Comparison of ENCODE assay signal across 8 cellular contexts in the genomic region with DNA sequence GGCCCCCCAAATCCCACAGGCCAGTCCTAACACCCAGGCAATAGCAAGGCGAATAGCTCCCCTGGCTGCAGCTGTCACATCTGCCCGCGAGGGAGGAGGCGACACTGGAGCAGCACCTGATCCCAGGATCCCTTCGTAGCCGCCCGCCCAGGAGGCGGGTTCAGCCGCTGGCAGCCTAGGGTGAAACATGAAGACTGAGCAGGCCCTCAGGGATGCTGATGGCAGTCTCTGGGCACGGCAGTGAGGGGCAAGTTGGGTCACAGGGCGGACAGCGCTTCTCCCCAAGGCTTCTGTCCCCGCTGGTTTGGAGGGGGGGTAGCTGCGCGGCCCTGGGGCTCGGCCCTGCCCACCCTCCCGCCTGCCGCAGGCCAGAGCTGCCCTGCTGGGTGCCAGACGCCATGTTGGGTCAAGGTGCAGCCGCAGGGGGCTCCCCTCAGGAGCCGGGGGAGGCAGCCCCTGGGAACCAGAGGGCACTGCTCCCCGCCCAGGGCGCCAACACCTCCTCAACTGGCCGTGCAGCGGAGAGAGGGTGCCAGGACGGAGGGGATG. TPM values are rescaled to one million over a fixed set of nuclear protein-coding genes. Genes with fewer than 3 reads are reported as not detected.
DNase-seq lines count a peak whose midpoint lies in the region; ATAC-seq and TF ChIP-seq lines count a peak whose summit lies in the region.

No MANE protein-coding gene starts in this region.

- H3K36me3 ChIP-seq in gastrocnemius medialis: no peaks in the 10 kb centered on the region

- no peaks in the 10 kb centered on the region for H3K27me3 ChIP-seq in gastrocnemius medialis

- peak overlapping the region; percentile 69 for H3K4me3 Mint-ChIP-seq in activated CD8-positive, alpha-beta T cell treated with anti-CD3 and anti-CD28 coated beads for 36 hours

- intact Hi-C loops in activated CD8-positive, alpha-beta T cell treated with anti-CD3 and anti-CD28 coated beads for 36 hours (cut with micrococcal nuclease): loop anchor here (5.0 kb wide), 1 partner anchor 37 kb away; no protein-coding TSS in a partner anchor
- intact Hi-C loops in left ventricle myocardium superior (cut with micrococcal nuclease) (loop anchor here (5.0 kb wide), 1 partner anchor 37 kb away; no protein-coding TSS in a partner anchor), gastrocnemius medialis (cut with DNase I; ENCODE audit: low total_unique reads) (loop anchor here (2.0 to 10.0 kb wide), 2 partner anchors 35 to 365 kb away; partner anchors contain the start of gene DNAJC27)

- peak overlapping the region; percentile 84 to 98 (median 96) for H3K27ac ChIP-seq in gastrocnemius medialis

- H3K4me1 ChIP-seq in gastrocnemius medialis: peaks cover 50 to 59% of the 10 kb centered on the region in 2 donors

- H3K27ac Mint-ChIP-seq in activated CD8-positive, alpha-beta T cell treated with anti-CD3 and anti-CD28 coated beads for 36 hours: peak overlapping the region; percentile 76

- peak overlapping the region; percentile 63 to 84 (median 67) for H3K4me3 ChIP-seq in gastrocnemius medialis

- DNase-seq in activated gamma-delta T cell (lab: John Stamatoyannopoulos, UW) (peak; percentile 21), activated gamma-delta T cell treated with Interleukin-2 at 50 U/mL for 16 hours (no peak), left ventricle myocardium superior (peak; percentile 63), gastrocnemius medialis (peak; percentile 74 to 93), 8988T (no peak), SIG-M5 (lab: John Stamatoyannopoulos, UW) (no peak), mucosa of gallbladder (ENCODE audit: low spot score) (no peak)
- DNase-seq in activated CD8-positive, alpha-beta T cell treated with anti-CD3 and anti-CD28 coated beads for 36 hours: peak; percentile 32

- CTCF ChIA-PET in activated CD8-positive, alpha-beta T cell treated with anti-CD3 and anti-CD28 coated beads for 36 hours (lab: Charles Lee): interaction anchor here (1.0 to 3.1 kb wide), 6 partner anchors 23 to 66 kb away, joined by 3 to 16 read pairs (median 5); no protein-coding TSS in a partner anchor

- POLR2A ChIA-PET in activated CD8-positive, alpha-beta T cell treated with anti-CD3 and anti-CD28 coated beads for 36 hours (lab: Charles Lee): interaction anchor here (0.7 to 2.7 kb wide), 11 partner anchors 11 to 158 kb away, joined by 3 to 8 read pairs (median 3); no protein-coding TSS in a partner anchor

- in situ Hi-C loops in gastrocnemius medialis (cut with MboI; ENCODE audit: low sequenced_read_pairs in 4 of 4): no loop called here

- no peaks in the 10 kb centered on the region for H3K9me3 ChIP-seq in gastrocnemius medialis

- TF ChIP-seq CTCF in activated CD8-positive, alpha-beta T cell treated with anti-CD3 and anti-CD28 coated beads for 36 hours (IDR thresholded peaks at IDR 0.05): no peak
- TF ChIP-seq CTCF in gastrocnemius medialis (IDR thresholded peaks at IDR 0.05 in 4 of 5, conservative IDR thresholded peaks at IDR 0.05 in 1 of 5): peak in 3 of 5 experiments; percentile 34 to 56 (median 48)

- ATAC-seq in activated CD8-positive, alpha-beta T cell treated with anti-CD3 and anti-CD28 coated beads for 36 hours: no peak
- ATAC-seq in left ventricle myocardium superior (peak; percentile 44), gastrocnemius medialis (peak; percentile 48 to 51)

- no peaks in the 10 kb centered on the region for H3K9me3 Mint-ChIP-seq in activated CD8-positive, alpha-beta T cell treated with anti-CD3 and anti-CD28 coated beads for 36 hours

- TF ChIP-seq POLR2A in gastrocnemius medialis (IDR thresholded peaks at IDR 0.05): peak; percentile 21 to 48

- no peaks in the 10 kb centered on the region for H3K27me3 Mint-ChIP-seq in activated CD8-positive, alpha-beta T cell treated with anti-CD3 and anti-CD28 coated beads for 36 hours

- peaks cover 63% of the 10 kb centered on the region for H3K4me1 Mint-ChIP-seq in activated CD8-positive, alpha-beta T cell treated with anti-CD3 and anti-CD28 coated beads for 36 hours (ENCODE audit: low read depth)

- H3K36me3 Mint-ChIP-seq in activated CD8-positive, alpha-beta T cell treated with anti-CD3 and anti-CD28 coated beads for 36 hours (ENCODE audit: low read depth): peaks cover 13% of the 10 kb centered on the region

RNA-seq across cellular contexts. Expression of gene DNMT3A, which starts 1.9 kb away (rescaled TPM):
- 10 to 100 TPM; 84.8 to 97.8 TPM for total RNA-seq in activated CD8-positive, alpha-beta T cell treated with anti-CD3 and anti-CD28 coated beads for 36 hours
- total RNA-seq in left ventricle myocardium superior (21.1 TPM), gastrocnemius medialis (10 to 100 TPM in 1 of 4 donors, 1 to 10 TPM in 3; 5.9 to 14.1 (median 8.0) TPM), mucosa of gallbladder (51.2 TPM)

Comparison
In these comparisons a context has a peak if more than half of its experiments do, and no peak if none do; other contexts are left out.
1. DNase-seq: peak in activated gamma-delta T cell (single experiment), activated CD8-positive, alpha-beta T cell treated with anti-CD3 and anti-CD28 coated beads for 36 hours (single experiment), left ventricle myocardium superior (single experiment) and gastrocnemius medialis (2 of 2); none in activated gamma-delta T cell treated with Interleukin-2 at 50 U/mL for 16 hours (single experiment), 8988T (single experiment), SIG-M5 (single experiment) and mucosa of gallbladder (single experiment).